Comparison of ENCODE assay signal across 8 cellular contexts in the genomic region with DNA sequence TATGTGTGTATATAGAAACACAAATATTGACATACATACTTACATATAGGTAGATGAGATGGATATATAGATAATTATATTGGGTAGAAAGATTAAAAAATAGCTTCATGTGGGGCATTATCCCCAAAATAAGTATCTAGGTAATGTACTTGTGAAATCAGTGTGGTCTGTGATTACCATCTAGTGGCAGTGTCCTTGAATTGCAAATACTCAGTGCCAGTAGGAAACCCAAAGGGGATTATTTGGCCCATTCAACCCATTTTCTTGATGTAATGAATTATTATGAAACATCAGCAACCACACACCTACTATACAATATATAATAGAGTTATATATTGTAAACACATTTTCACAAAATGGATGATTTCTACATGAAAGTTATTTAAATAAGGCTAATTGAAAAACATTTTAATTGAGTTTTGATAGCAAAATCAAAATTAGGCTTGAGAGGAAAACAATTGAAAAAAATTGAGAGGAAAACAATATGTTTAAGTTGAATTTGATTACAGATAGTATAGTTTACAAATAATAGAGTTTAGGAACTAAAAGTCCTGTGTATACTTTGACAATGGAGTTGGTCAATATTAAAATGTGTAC.
DNase-seq lines count a peak whose midpoint lies in the region; ATAC-seq and TF ChIP-seq lines count a peak whose summit lies in the region.

No MANE protein-coding gene starts in this region.

- H3K36me3 ChIP-seq in testis (ENCODE audit: low read depth, missing control alignments) = no peaks in the 10 kb centered on the region

- no peaks in the 10 kb centered on the region for H3K4me1 ChIP-seq in testis

- TF ChIP-seq POLR2A in testis (IDR thresholded peaks at IDR 0.05) = no peak

- no peak overlapping the region for H3K4me3 ChIP-seq in testis

- DNase-seq in RWPE1 (ENCODE audit: low spot score) (peak; percentile 53), germinal center (ENCODE audit: low spot score) (peak; percentile 14), testis (no peak), activated gamma-delta T cell (lab: John Stamatoyannopoulos, UW) (no peak)

- H3K27me3 ChIP-seq in testis = no peaks in the 10 kb centered on the region

- TF ChIP-seq CTCF in GM12873 (IDR thresholded peaks at IDR 0.05; ENCODE audit: insufficient read depth, low read depth, low read length, missing control alignments) (peak; percentile 54), RWPE1 (conservative IDR thresholded peaks at IDR 0.05; ENCODE audit: low read depth) (peak; percentile 71), testis (IDR thresholded peaks at IDR 0.05) (no peak)

- POLR2A ChIA-PET in RWPE1 (lab: Yijun Ruan, JAX; ENCODE audit: low non-redundant PET) = no interaction called here

- intact Hi-C loops in testis (cut with DNase I; ENCODE audit: low total_unique reads) = no loop called here

- ATAC-seq in HG03575 (IDR thresholded peaks at IDR 0.05; ENCODE audit: extremely low read depth, insufficient number of reproducible peaks, low FRiP score, unreplicated experiment) = peak; percentile 66
- ATAC-seq in HG02763 (IDR thresholded peaks at IDR 0.05; ENCODE audit: unreplicated experiment) = no peak
- no peak for ATAC-seq in HG03025 (IDR thresholded peaks at IDR 0.05; ENCODE audit: low FRiP score, unreplicated experiment)

- no peak overlapping the region for H3K27ac ChIP-seq in RWPE1
- no peak overlapping the region for H3K27ac ChIP-seq in testis

- CTCF ChIA-PET in RWPE1 (lab: Yijun Ruan, JAX) = interaction anchor here (0.6 to 1.1 kb wide), 3 partner anchors 13 to 1212 kb away, joined by 3 read pairs; no protein-coding TSS in a partner anchor

- no peaks in the 10 kb centered on the region for H3K9me3 ChIP-seq in testis

Comparison
In these comparisons a context has a peak if more than half of its experiments do, and no peak if none do; other contexts are left out.
1. CTCF ChIP-seq: peak in GM12873 (single experiment) and RWPE1 (single experiment); none in testis (0 of 3).
2. DNase-seq: peak in RWPE1 (single experiment) and germinal center (single experiment); none in testis (single experiment) and activated gamma-delta T cell (single experiment).